1 cellular context compared by ENCODE assay signal in genomic region chr6:26194774-26195375, GRCh38.
TF ChIP-seq lines count a peak whose summit lies in the region.

No MANE protein-coding gene starts in this region.

TF ChIP-seq in H1, 55 proteins besides CTCF, POLR2A, EP300 and RAD21 (continued from another document):
- no peak for TF ChIP-seq HDAC6 (IDR thresholded peaks at IDR 0.05; ENCODE audit: low read depth, low read length)
TF ChIP-seq in H1: peak in this region for 1.
